Comparison of ENCODE assay signal across 1 cellular context in the genomic region with DNA sequence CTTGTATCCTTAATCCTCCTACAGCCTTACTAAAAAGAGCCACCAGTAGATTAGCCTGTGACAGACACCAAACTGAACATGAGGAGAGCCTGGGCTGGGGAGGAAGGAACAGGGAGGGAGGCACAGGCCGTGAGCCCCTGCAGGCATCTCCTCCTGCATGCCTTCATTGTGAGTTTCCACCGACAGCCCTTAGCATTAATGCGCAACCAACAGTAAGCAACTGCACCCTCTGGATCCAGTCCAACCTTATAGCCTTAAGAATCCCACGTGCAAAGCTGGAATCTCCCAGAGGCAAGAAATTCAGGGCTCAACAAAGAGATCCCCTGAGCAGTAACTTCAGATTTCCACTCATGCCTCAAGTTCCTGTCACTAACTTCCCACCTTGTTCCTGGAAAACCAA.
A peak's percentile ranks its signal among the peaks of the same experiment; 100 is the strongest.
TF ChIP-seq lines count a peak whose summit lies in the region.

No MANE protein-coding gene starts in this region.

TF ChIP-seq in IMR-90, 13 proteins besides CTCF, POLR2A, EP300 and RAD21 (continued from another document):
- TF ChIP-seq NFE2L2 (IDR thresholded peaks at IDR 0.05; ENCODE audit: low read depth, low read length) (no peak), CEBPB (IDR thresholded peaks at IDR 0.05; ENCODE audit: low read depth, low read length) (peak; percentile 84), CHD1 (IDR thresholded peaks at IDR 0.05; ENCODE audit: low read depth, low read length) (no peak), MAFK (IDR thresholded peaks at IDR 0.05; ENCODE audit: low read depth, low read length) (no peak), BHLHE40 (IDR thresholded peaks at IDR 0.05; ENCODE audit: low read depth, low read length) (peak; percentile 83; the same call in 1 of the 2 replicates), FOS (IDR thresholded peaks at IDR 0.05; ENCODE audit: low read depth, low read length) (0 out of 2 replicates have a peak, but pooled peaks have one; percentile 7), MAZ (IDR thresholded peaks at IDR 0.05; ENCODE audit: borderline replicate concordance, low read depth, low read length) (peak; percentile 53; the same call in 1 of the 2 replicates), MXI1 (IDR thresholded peaks at IDR 0.05; ENCODE audit: borderline replicate concordance, low read depth, low read length) (peak; percentile 89; the same call in 1 of the 2 replicates), RCOR1 (IDR thresholded peaks at IDR 0.05; ENCODE audit: insufficient replicate concordance, low read length) (no peak), RFX5 (IDR thresholded peaks at IDR 0.05; ENCODE audit: low read depth, low read length) (no peak)
